21 cellular contexts compared by ENCODE assay signal in the genomic region with DNA sequence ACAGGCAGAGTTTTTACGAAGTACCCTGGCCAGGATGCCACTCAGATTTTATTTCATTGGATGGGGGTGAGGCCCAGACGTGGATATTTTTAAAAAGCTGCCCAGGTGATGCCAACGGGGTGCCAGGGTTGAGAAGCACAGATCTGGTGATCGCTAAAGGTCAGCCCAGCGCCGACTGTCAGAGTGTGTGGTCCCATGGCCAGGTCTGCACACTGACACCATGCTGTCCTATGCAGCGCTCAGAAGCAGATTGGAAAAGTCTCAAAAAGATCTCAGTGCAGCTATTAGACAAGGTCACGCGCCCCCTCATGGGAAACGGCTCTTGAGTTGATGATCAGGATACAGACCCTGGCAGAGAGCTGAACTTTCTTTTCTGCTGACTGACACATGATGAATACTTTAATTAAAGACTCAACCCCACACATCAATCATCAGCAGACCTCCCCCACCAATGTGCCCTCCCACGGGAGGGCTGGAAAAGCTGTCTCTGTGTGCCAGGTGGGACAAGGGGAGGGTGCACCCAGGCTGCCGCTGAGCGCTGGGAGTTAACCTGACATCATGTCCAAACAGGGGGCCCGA. TPM values are rescaled to one million over a fixed set of nuclear protein-coding genes. Genes with fewer than 3 reads are reported as not detected.
DNase-seq lines count a peak whose midpoint lies in the region; ATAC-seq and TF ChIP-seq lines count a peak whose summit lies in the region.
"Had no signal": no experiment of that assay in that cellular context is flagged by ENCODE, and none has a peak within 500 bp of the region (broad histone marks: within the 10 kb centered on the region; RNA-seq: fewer than 3 reads in every experiment).

No MANE protein-coding gene starts in this region.

- no peak overlapping the region for H3K9ac ChIP-seq in neural cell (ENCODE audit: low read length)

- H3K27ac ChIP-seq in neural cell (ENCODE audit: low read length) (no peak overlapping the region), tibial artery (no peak overlapping the region)
- H3K27ac ChIP-seq: 22Rv1, SK-N-MC had no signal

- H3K36me3 ChIP-seq in neural cell (ENCODE audit: insufficient read depth, low read length) (no peaks in the 10 kb centered on the region), tibial artery (no peaks in the 10 kb centered on the region)

- H3K27me3 ChIP-seq in neural cell (ENCODE audit: insufficient read depth, low read depth, low read length): no peaks in the 10 kb centered on the region
- peaks cover 0 to 23% of the 10 kb centered on the region in 2 donors for H3K27me3 ChIP-seq in tibial artery

- H3K4me3 ChIP-seq in neural cell (ENCODE audit: low read length) (peak overlapping the region; percentile 27), tibial artery (no peak overlapping the region)
- H3K4me3 ChIP-seq: SK-N-MC had no signal

- DNase-seq in Right ventricle myocardium inferior (ENCODE audit: missing footprints) (peak; percentile 61), left cardiac atrium (no peak), NCI-H2227 treated with DMSO at 0.1 percent for 48 hours (lab: John Stamatoyannopoulos, UW) (peak; percentile 50), sciatic nerve (ENCODE audit: low spot score) (no peak), NCI-H82 (lab: John Stamatoyannopoulos, UW) (no peak), tibial artery (no peak)
- no peak for DNase-seq in activated T-cell treated with anti-CD3 and anti-CD28 coated beads, Interleukin-2, amount 50 U/mL, for 1 hour
- DNase-seq: AML-193; Caco-2; CD4-positive, CD25-positive, alpha-beta regulatory T cell; GOT3; KBM-7; NCI-H1105 treated with DMSO at 0.1 percent for 48 hours; NCI-H1694; NCI-H446; NCI-H526 treated with DMSO at 0.1 percent for 48 hours; SHP77 had no signal

- no peaks in the 10 kb centered on the region for H3K4me1 ChIP-seq in tibial artery

- ATAC-seq in Right ventricle myocardium inferior: no peak
- ATAC-seq in left cardiac atrium: no peak
- peak; percentile 13 for ATAC-seq in sciatic nerve

- TF ChIP-seq RAD21 in neural cell (conservative IDR thresholded peaks at IDR 0.05): no peak

- TF ChIP-seq CTCF in neural cell (IDR thresholded peaks at IDR 0.05; ENCODE audit: poor library complexity, severe bottlenecking) (no peak), tibial artery (IDR thresholded peaks at IDR 0.05) (no peak)

- no peak for TF ChIP-seq EP300 in neural cell (conservative IDR thresholded peaks at IDR 0.05; ENCODE audit: poor library complexity, severe bottlenecking)

- no peaks in the 10 kb centered on the region for H3K9me2 ChIP-seq in neural cell (ENCODE audit: insufficient read depth, low read length)

- H3K9me3 ChIP-seq in neural cell (ENCODE audit: low read length) (no peaks in the 10 kb centered on the region), tibial artery (no peaks in the 10 kb centered on the region)
- H3K9me3 ChIP-seq: Caco-2 had no signal

- no peaks in the 10 kb centered on the region for H3K79me2 ChIP-seq in neural cell (replicated peaks; ENCODE audit: insufficient read depth, low read length)

- intact Hi-C loops in Right ventricle myocardium inferior (cut with DNase I): no loop called here
- intact Hi-C loops in left cardiac atrium (cut with DNase I): no loop called here
- intact Hi-C loops in sciatic nerve (cut with DNase I): no loop called here
- intact Hi-C loops in tibial artery (cut with DNase I; ENCODE audit: low total_unique reads): no loop called here

- no peaks in the 10 kb centered on the region for H4K20me1 ChIP-seq in neural cell (ENCODE audit: insufficient read depth)

- peak overlapping the region; percentile 7 for H3K4me2 ChIP-seq in neural cell (ENCODE audit: low read length)

- no peak overlapping the region for H2AFZ ChIP-seq in neural cell (ENCODE audit: low read depth, low read length)

- H3F3A ChIP-seq in neural cell (ENCODE audit: insufficient read depth, low read length, poor library complexity, severe bottlenecking): no peaks in the 10 kb centered on the region

TF ChIP-seq in neural cell, 6 proteins besides CTCF, POLR2A, EP300 and RAD21:
- peak; percentile 13 for TF ChIP-seq POLR2AphosphoS5 (IDR thresholded peaks at IDR 0.05)
- TF ChIP-seq SMC3 (conservative IDR thresholded peaks at IDR 0.05; ENCODE audit: poor library complexity): no peak
- TF ChIP-seq EZH2 (IDR thresholded peaks at IDR 0.05; ENCODE audit: borderline replicate concordance, insufficient read depth, low read length, poor library complexity, severe bottlenecking): no peak
TF ChIP-seq in neural cell: peak in this region for 1.

RNA-seq across cellular contexts. Expression of gene RASD2, which starts 26.7 kb away (rescaled TPM):
- total RNA-seq in Right ventricle myocardium inferior (9.5 TPM), left cardiac atrium (1 to 10 TPM; 2.7 to 4.0 TPM), sciatic nerve (0.45 TPM)
- polyA plus RNA-seq in neural cell: 0.14 and 0.40 TPM in 2 replicates
- polyA minus RNA-seq in neural cell: 0.23 and 0.24 TPM in 2 replicates

RNA-seq across cellular contexts. Expression of gene MB, which starts 49.8 kb away (rescaled TPM):
- 17,829 TPM for total RNA-seq in Right ventricle myocardium inferior
- total RNA-seq in left cardiac atrium: 1,000 to 10,000 TPM; 7,141 to 7,312 TPM
- polyA plus RNA-seq in neural cell: 0.51 TPM in 1 of 2 replicates, not detected in the other
- polyA minus RNA-seq in neural cell: not detected in 2 replicates
- total RNA-seq in sciatic nerve: not detected
- total RNA-seq: CD4-positive, CD25-positive, alpha-beta regulatory T cell; OCI-LY7 had no signal
- polyA plus RNA-seq: CD4-positive, CD25-positive, alpha-beta regulatory T cell had no signal

Comparison
In these comparisons a context has a peak if more than half of its experiments do, and no peak if none do; other contexts are left out.
1. DNase-seq: peak in Right ventricle myocardium inferior (single experiment) and NCI-H2227 treated with DMSO at 0.1 percent for 48 hours (single experiment); none in left cardiac atrium (single experiment), sciatic nerve (single experiment), NCI-H82 (single experiment), tibial artery (0 of 2) and activated T-cell treated with anti-CD3 and anti-CD28 coated beads, Interleukin-2, amount 50 U/mL, for 1 hour (single experiment).
2. RNA of gene MB, which starts 49.8 kb away (total RNA-seq): 17,829 TPM in Right ventricle myocardium inferior (single experiment) and 7,141 to 7,312 TPM in left cardiac atrium; not detected in sciatic nerve (single experiment); every median in the first group is over 1,000 times any median in the second.